In the genomic region with DNA sequence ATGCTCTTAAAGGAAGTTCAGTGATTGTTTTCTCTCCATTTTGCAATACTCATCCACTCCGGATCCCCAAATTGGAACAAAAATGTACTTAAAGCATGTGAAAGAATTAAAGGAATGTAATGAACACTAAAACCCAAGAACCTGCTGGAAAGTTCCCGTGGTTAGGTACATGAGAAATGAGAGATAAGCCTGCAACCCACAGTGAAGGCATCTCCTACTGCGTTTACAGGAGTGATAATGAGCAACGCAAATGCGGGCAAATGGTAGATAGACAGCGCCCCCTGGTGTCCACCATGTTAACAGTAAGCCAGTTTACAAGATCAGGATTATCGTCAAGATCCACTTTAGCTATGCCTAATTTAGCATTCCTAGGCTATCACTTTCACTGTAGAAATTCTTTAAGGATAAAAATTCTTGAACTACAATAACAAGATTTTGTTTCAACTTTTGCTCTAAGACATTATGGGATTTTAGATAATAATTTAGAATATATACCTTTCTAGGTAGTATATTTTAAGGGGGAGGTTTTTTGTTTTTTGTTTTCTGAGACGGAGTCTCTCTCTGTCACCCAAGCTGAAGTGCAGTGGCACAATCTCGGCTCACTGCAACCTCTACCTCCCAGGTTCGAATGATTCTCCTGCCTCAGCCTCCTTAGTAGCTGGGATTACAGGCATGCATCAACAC, we compare ENCODE assay signal across 8 cellular contexts. TPM values are rescaled to one million over a fixed set of nuclear protein-coding genes. Genes with fewer than 3 reads are reported as not detected.
DNase-seq lines count a peak whose midpoint lies in the region; ATAC-seq and TF ChIP-seq lines count a peak whose summit lies in the region.

No MANE protein-coding gene starts in this region.

- H3K14ac ChIP-seq in trophoblast cell (ENCODE audit: low read length): no peak overlapping the region

- H3K4me1 Mint-ChIP-seq in GM23338 (peaks cover 20% of the 10 kb centered on the region), type B pancreatic cell (ENCODE audit: unreplicated experiment) (peaks cover 11% of the 10 kb centered on the region)
- peaks cover 7% of the 10 kb centered on the region for H3K4me1 Mint-ChIP-seq in activated naive CD4-positive, alpha-beta T cell treated with anti-CD3 and anti-CD28 coated beads, Interleukin-2, amount 10 ng/mL, durations not matched to agents 7 days and 5 days

- ATAC-seq in GM23338: peak; percentile 97

- no peak overlapping the region for H4K91ac ChIP-seq in trophoblast cell (ENCODE audit: low read depth, low read length)

- H3K4me3 Mint-ChIP-seq in GM23338 (no peak overlapping the region), type B pancreatic cell (no peak overlapping the region)
- no peak overlapping the region for H3K4me3 Mint-ChIP-seq in activated naive CD4-positive, alpha-beta T cell treated with anti-CD3 and anti-CD28 coated beads, Interleukin-2, amount 10 ng/mL, durations not matched to agents 7 days and 5 days

- H3K36me3 Mint-ChIP-seq in GM23338 (ENCODE audit: low read depth) (no peaks in the 10 kb centered on the region), type B pancreatic cell (peaks cover 12% of the 10 kb centered on the region)
- peaks cover 13% of the 10 kb centered on the region for H3K36me3 Mint-ChIP-seq in activated naive CD4-positive, alpha-beta T cell treated with anti-CD3 and anti-CD28 coated beads, Interleukin-2, amount 10 ng/mL, durations not matched to agents 7 days and 5 days

- H4K8ac ChIP-seq in trophoblast cell (ENCODE audit: low read depth, low read length): no peak overlapping the region

- H3K27ac Mint-ChIP-seq in GM23338 (no peak overlapping the region; the same call in 1 of the 2 replicates), type B pancreatic cell (peak overlapping the region; percentile 25)
- no peak overlapping the region for H3K27ac Mint-ChIP-seq in activated naive CD4-positive, alpha-beta T cell treated with anti-CD3 and anti-CD28 coated beads, Interleukin-2, amount 10 ng/mL, durations not matched to agents 7 days and 5 days

- no peak overlapping the region for H2AFZ ChIP-seq in GM23338
- no peak overlapping the region for H2AFZ ChIP-seq in SK-N-SH (ENCODE audit: low read depth)
- H2AFZ ChIP-seq in trophoblast cell (ENCODE audit: insufficient read depth, low read length, poor library complexity): no peak overlapping the region

- H3K9me2 ChIP-seq in GM23338 (ENCODE audit: insufficient read depth) (no peaks in the 10 kb centered on the region), SK-N-SH (no peaks in the 10 kb centered on the region)

- peak; percentile 71 for DNase-seq in COR-L47 (lab: John Stamatoyannopoulos, UW)
- peak; percentile 95 for DNase-seq in GM23338 (ENCODE audit: low spot score)
- DNase-seq in NCI-H1105 (lab: John Stamatoyannopoulos, UW): peak; percentile 76
- peak; percentile 73 for DNase-seq in SK-N-SH
- peak; percentile 91 for DNase-seq in activated naive CD4-positive, alpha-beta T cell treated with anti-CD3 and anti-CD28 coated beads, Interleukin-2, amount 10 ng/mL, durations not matched to agents 7 days and 5 days
- DNase-seq in glomerular endothelial cell (ENCODE audit: extremely low read depth, low read depth, low spot score): peak; percentile 64
- peak; percentile 87 to 97 for DNase-seq in trophoblast cell
- peak; percentile 84 for DNase-seq in type B pancreatic cell (ENCODE audit: extremely low spot score, unreplicated experiment)

- H3K4me1 ChIP-seq in GM23338 (ENCODE audit: insufficient read depth) (peaks cover 5% of the 10 kb centered on the region; the same call in 1 of the 2 replicates), SK-N-SH (ENCODE audit: control insufficient read depth in 1 of 2, insufficient read depth in 2 of 2, low read depth in 1 of 2, low read length in 1 of 2) (peaks cover 3 to 7% of the 10 kb centered on the region in 2 experiments), trophoblast cell (ENCODE audit: control insufficient read depth in 1 of 2, insufficient read depth in 2 of 2, low read length in 2 of 2) (no peaks in the 10 kb centered on the region)

- TF ChIP-seq EP300 in SK-N-SH (IDR thresholded peaks at IDR 0.05; ENCODE audit: borderline replicate concordance in 1 of 2, low read depth in 1 of 2, low read length in 1 of 2): no peak

- H3K27me3 ChIP-seq in GM23338 (ENCODE audit: insufficient read depth): no peaks in the 10 kb centered on the region
- H3K27me3 ChIP-seq in SK-N-SH (ENCODE audit: insufficient read depth): no peaks in the 10 kb centered on the region
- no peaks in the 10 kb centered on the region for H3K27me3 ChIP-seq in trophoblast cell (ENCODE audit: insufficient read depth, low read length)

- peak overlapping the region; percentile 11; the same call in 1 of the 2 replicates for H3K27ac ChIP-seq in GM23338 (ENCODE audit: low read depth)
- peak overlapping the region; percentile 28 to 43; a peak in 2 of 4 replicates for H3K27ac ChIP-seq in SK-N-SH (ENCODE audit: low read depth in 2 of 2, low read length in 1 of 2)
- no peak overlapping the region for H3K27ac ChIP-seq in trophoblast cell (ENCODE audit: low read depth, low read length)

- H3K4me2 ChIP-seq in GM23338: no peak overlapping the region
- peak overlapping the region; percentile 0; the same call in 1 of the 2 replicates for H3K4me2 ChIP-seq in SK-N-SH
- no peak overlapping the region for H3K4me2 ChIP-seq in trophoblast cell (ENCODE audit: low read length)

- H3K9me3 Mint-ChIP-seq in GM23338 (no peaks in the 10 kb centered on the region), type B pancreatic cell (no peaks in the 10 kb centered on the region)
- H3K9me3 Mint-ChIP-seq in activated naive CD4-positive, alpha-beta T cell treated with anti-CD3 and anti-CD28 coated beads, Interleukin-2, amount 10 ng/mL, durations not matched to agents 7 days and 5 days: no peaks in the 10 kb centered on the region

- H3K4me3 ChIP-seq in GM23338 (no peak overlapping the region), SK-N-SH (ENCODE audit: low read depth in 2 of 2, low read length in 1 of 2) (no peak overlapping the region), trophoblast cell (ENCODE audit: low read depth, low read length) (no peak overlapping the region)

- no peak overlapping the region for H2BK5ac ChIP-seq in trophoblast cell (ENCODE audit: low read depth, low read length, poor library complexity)

- POLR2A ChIA-PET in SK-N-SH (lab: Yijun Ruan, JAX): no interaction called here

- H3K79me2 ChIP-seq in GM23338 (replicated peaks; ENCODE audit: insufficient read depth) (no peaks in the 10 kb centered on the region), SK-N-SH (ENCODE audit: insufficient read depth) (no peaks in the 10 kb centered on the region), trophoblast cell (ENCODE audit: control insufficient read depth, insufficient read depth, low read length, poor library complexity) (no peaks in the 10 kb centered on the region)

- peak; percentile 97 to 98 for TF ChIP-seq CTCF in GM23338 (conservative IDR thresholded peaks at IDR 0.05; ENCODE audit: low read depth in 2 of 2)
- TF ChIP-seq CTCF in SK-N-SH (IDR thresholded peaks at IDR 0.05): peak; percentile 95
- peak; percentile 97 for TF ChIP-seq CTCF in type B pancreatic cell (conservative IDR thresholded peaks at IDR 0.05)

- no peak overlapping the region for H2AK5ac ChIP-seq in trophoblast cell (ENCODE audit: low read length)

- H3K23ac ChIP-seq in trophoblast cell (ENCODE audit: low read length): no peak overlapping the region

- H3K9ac ChIP-seq in SK-N-SH (no peak overlapping the region), trophoblast cell (ENCODE audit: low read length) (no peak overlapping the region)

- no peaks in the 10 kb centered on the region for H3K27me3 Mint-ChIP-seq in GM23338 (ENCODE audit: insufficient read depth, low read depth, poor library complexity)
- no peaks in the 10 kb centered on the region for H3K27me3 Mint-ChIP-seq in activated naive CD4-positive, alpha-beta T cell treated with anti-CD3 and anti-CD28 coated beads, Interleukin-2, amount 10 ng/mL, durations not matched to agents 7 days and 5 days
- no peaks in the 10 kb centered on the region for H3K27me3 Mint-ChIP-seq in type B pancreatic cell

- H3K9me3 ChIP-seq in SK-N-SH (no peaks in the 10 kb centered on the region), trophoblast cell (ENCODE audit: insufficient read depth, low read depth, low read length) (no peaks in the 10 kb centered on the region)

- no peak overlapping the region for H3K18ac ChIP-seq in trophoblast cell (ENCODE audit: low read length)

- WGBS in SK-N-SH (ENCODE audit: low lambda C conversion rate): 19% methylated on average over 10 of the region's 10 CpGs
- no CpG with 5 or more reads among the region's 10 CpGs for WGBS in trophoblast cell (ENCODE audit: extremely low coverage, insufficient coverage, insufficient read length)

- no peak overlapping the region for H4K12ac ChIP-seq in trophoblast cell (ENCODE audit: low read depth, low read length)

- H4K20me1 ChIP-seq in GM23338 (replicated peaks; ENCODE audit: insufficient read depth): no peaks in the 10 kb centered on the region
- no peaks in the 10 kb centered on the region for H4K20me1 ChIP-seq in SK-N-SH (ENCODE audit: insufficient read depth)

- CTCF ChIA-PET in SK-N-SH (lab: Yijun Ruan, JAX): interaction anchor here (0.6 to 10.7 kb wide), 36 partner anchors 9 to 391 kb away, joined by 3 to 101 read pairs (median 4); a partner anchor contains a TSS
- CTCF ChIA-PET in activated naive CD4-positive, alpha-beta T cell treated with anti-CD3 and anti-CD28 coated beads, Interleukin-2, amount 10 ng/mL, durations not matched to agents 7 days and 5 days (lab: Charles Lee): interaction anchor here (0.6 to 5.9 kb wide), 20 partner anchors 8 to 388 kb away, joined by 3 to 50 read pairs (median 3); a partner anchor contains a TSS

- no peaks in the 10 kb centered on the region for H3K79me1 ChIP-seq in trophoblast cell (ENCODE audit: low read length)

- H3F3A ChIP-seq in GM23338 (replicated peaks; ENCODE audit: low read depth) (no peaks in the 10 kb centered on the region), SK-N-SH (replicated peaks; ENCODE audit: insufficient read depth) (peaks cover 10% of the 10 kb centered on the region)

- peak; percentile 96 for TF ChIP-seq RAD21 in SK-N-SH (IDR thresholded peaks at IDR 0.05; ENCODE audit: low read length)

- no peak overlapping the region for H3K4ac ChIP-seq in trophoblast cell (ENCODE audit: low read depth, low read length)

- no peak overlapping the region for H2BK120ac ChIP-seq in trophoblast cell (ENCODE audit: insufficient read depth, low read length, poor library complexity)

- H3K36me3 ChIP-seq in GM23338 (ENCODE audit: insufficient read depth) (no peaks in the 10 kb centered on the region), SK-N-SH (replicated peaks in 1 of 2; ENCODE audit: control insufficient read depth in 1 of 2, insufficient read depth in 2 of 2, low read length in 1 of 2) (peaks cover 24 to 27% of the 10 kb centered on the region in 2 experiments), trophoblast cell (ENCODE audit: control insufficient read depth in 1 of 2, insufficient read depth in 2 of 2, low read length in 2 of 2) (peaks cover 2 to 6% of the 10 kb centered on the region in 2 experiments)

- no peak overlapping the region for H2BK12ac ChIP-seq in trophoblast cell (ENCODE audit: low read length)

RNA-seq across cellular contexts. Expression of a gene that starts 29.9 kb away (rescaled TPM):
- 20.2 and 31.1 TPM in 2 replicates for total RNA-seq in GM23338 (2014; rRNA removed; shearing (Covaris generic))
- polyA plus RNA-seq in GM23338 (2016; fragmentation: Nextera tagmentation; extraction: Ambion mirVana): 24.8 and 25.4 TPM in 2 replicates
- polyA plus RNA-seq in SK-N-SH (2012; rRNA removed): 17.9 and 23.4 TPM in 2 replicates
- polyA plus RNA-seq in SK-N-SH (2012; cell fraction: cytosol; rRNA removed): 15.5 and 15.8 TPM in 2 replicates
- 30.7 and 49.3 TPM in 2 replicates for polyA plus RNA-seq in SK-N-SH (2012; cell fraction: nucleus; rRNA removed)
- total RNA-seq in glomerular endothelial cell: 22.7 and 29.3 TPM in 2 replicates
- 55.4 and 58.1 TPM in 2 replicates for polyA plus RNA-seq in trophoblast cell (2013)
- 26.0 and 44.0 TPM in 2 replicates for total RNA-seq in type B pancreatic cell (ENCODE audit: low replicate concordance)

RNA-seq across cellular contexts. Expression of a gene that starts 37.5 kb away (rescaled TPM):
- 2.4 and 3.0 TPM in 2 replicates for total RNA-seq in GM23338 (2014; rRNA removed; shearing (Covaris generic))
- polyA plus RNA-seq in GM23338 (2016; fragmentation: Nextera tagmentation; extraction: Ambion mirVana) (1.6 TPM in 2 replicates), SK-N-SH (2012; rRNA removed) (2.8 and 3.2 TPM in 2 replicates)
- polyA plus RNA-seq in SK-N-SH (2012; cell fraction: cytosol; rRNA removed): 2.7 and 3.0 TPM in 2 replicates
- 3.4 and 5.7 TPM in 2 replicates for polyA plus RNA-seq in SK-N-SH (2012; cell fraction: nucleus; rRNA removed)
- total RNA-seq in glomerular endothelial cell (1.1 and 3.2 TPM in 2 replicates), type B pancreatic cell (ENCODE audit: low replicate concordance) (2.6 and 2.9 TPM in 2 replicates)
- 1.2 and 1.4 TPM in 2 replicates for polyA plus RNA-seq in trophoblast cell (2013)

RNA-seq across cellular contexts. Expression of a gene that starts 37.8 kb away (rescaled TPM):
- 9.9 and 15.8 TPM in 2 replicates for total RNA-seq in GM23338 (2014; rRNA removed; shearing (Covaris generic))
- polyA plus RNA-seq in GM23338 (2016; fragmentation: Nextera tagmentation; extraction: Ambion mirVana) (52.8 and 55.8 TPM in 2 replicates), SK-N-SH (2012; rRNA removed) (36.7 and 61.2 TPM in 2 replicates)
- 46.8 and 79.7 TPM in 2 replicates for polyA plus RNA-seq in SK-N-SH (2012; cell fraction: cytosol; rRNA removed)
- 18.1 and 22.1 TPM in 2 replicates for polyA plus RNA-seq in SK-N-SH (2012; cell fraction: nucleus; rRNA removed)
- total RNA-seq in glomerular endothelial cell (8.5 and 9.6 TPM in 2 replicates), type B pancreatic cell (ENCODE audit: low replicate concordance) (24.0 and 29.5 TPM in 2 replicates)
- 18.3 and 18.7 TPM in 2 replicates for polyA plus RNA-seq in trophoblast cell (2013)
